Comparison of ENCODE assay signal across 8 cellular contexts in the genomic region with DNA sequence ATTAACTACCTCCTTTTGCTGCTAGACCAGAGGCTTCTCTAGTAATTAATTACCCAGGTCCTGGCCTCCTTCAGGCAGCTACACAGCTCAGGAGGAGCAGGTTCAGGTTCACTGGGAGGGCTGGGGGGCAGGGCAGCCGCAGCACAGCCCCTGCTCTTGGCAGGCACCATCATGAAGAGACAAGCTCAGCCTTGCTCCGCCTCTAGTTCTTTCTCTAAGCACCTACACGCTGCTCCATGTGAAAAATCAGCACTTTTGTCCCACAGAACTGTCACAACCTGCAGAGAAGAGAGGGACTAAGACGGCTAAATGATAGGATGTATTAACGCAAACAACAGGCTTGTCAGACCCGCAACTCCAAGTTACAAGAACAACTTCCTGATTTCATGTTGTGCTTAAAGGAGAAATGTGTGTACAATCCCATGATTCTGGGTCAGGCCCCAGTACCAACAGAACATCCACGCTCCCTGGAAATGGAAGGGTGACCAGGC. TPM values are rescaled to one million over a fixed set of nuclear protein-coding genes. Genes with fewer than 3 reads are reported as not detected.
A peak's percentile ranks its signal among the peaks of the same experiment; 100 is the strongest.
DNase-seq lines count a peak whose midpoint lies in the region; ATAC-seq, FAIRE-seq and TF ChIP-seq lines count a peak whose summit lies in the region.

No MANE protein-coding gene starts in this region.

- H2AFZ ChIP-seq in K562 (ENCODE audit: low read depth, low read length), result no peak overlapping the region

- CTCF ChIA-PET in K562 (lab: Yijun Ruan, JAX; ENCODE audit: low intra/inter-chr PET ratio), result no interaction called here

- no peaks in the 10 kb centered on the region for H3K9me1 ChIP-seq in K562 (ENCODE audit: control insufficient read depth, insufficient read depth, low read length)

- peak overlapping the region; percentile 7 to 81 (median 68) for H3K4me3 Mint-ChIP-seq in IgD-negative memory B cell
- peak overlapping the region in 6 of 10 donors; percentile 15 to 39 (median 22) for H3K4me3 Mint-ChIP-seq in naive thymus-derived CD8-positive, alpha-beta T cell

- in situ Hi-C loops in Caki2 (cut with HindIII; ENCODE audit: low pct_unique_long_range_greater_than_20kb, low sequenced_read_pairs) (no loop called here), K562 (cut with MboI) (no loop called here)

- DNase-seq in Caki2 (ENCODE audit: low read depth) (peak; percentile 83), K562 (ENCODE audit: extremely low read depth in 1 of 4, low spot score in 3 of 4) (peak in 2 of 4 experiments; percentile 43 to 74), globus pallidus (ENCODE audit: low spot score) (no peak), GF-D8 (lab: John Stamatoyannopoulos, UW) (no peak), NCI-H748 (lab: John Stamatoyannopoulos, UW; ENCODE audit: unreplicated experiment) (no peak), GM12892 (ENCODE audit: insufficient read length) (no peak)
- DNase-seq in naive thymus-derived CD8-positive, alpha-beta T cell, result no peak

- H3K79me2 ChIP-seq in K562 (ENCODE audit: control insufficient read depth, insufficient read depth, low read length), result peaks cover 76% of the 10 kb centered on the region

- H3K27ac ChIP-seq in K562 (ENCODE audit: extremely low read depth, low read depth, low read length), result peak overlapping the region; percentile 59

- H3K9me3 Mint-ChIP-seq in IgD-negative memory B cell, result no peaks in the 10 kb centered on the region
- no peaks in the 10 kb centered on the region for H3K9me3 Mint-ChIP-seq in naive thymus-derived CD8-positive, alpha-beta T cell

- peaks cover 49 to 68% (median 67%) of the 10 kb centered on the region in 3 donors for H3K4me1 Mint-ChIP-seq in IgD-negative memory B cell
- H3K4me1 Mint-ChIP-seq in naive thymus-derived CD8-positive, alpha-beta T cell, result peaks cover 46 to 82% (median 75%) of the 10 kb centered on the region in 4 donors

- TF ChIP-seq POLR2A in K562 (conservative IDR thresholded peaks at IDR 0.05), result no peak
- no peak for TF ChIP-seq POLR2A in GM12892 (IDR thresholded peaks at IDR 0.05; ENCODE audit: low read depth, low read length)

- peak overlapping the region; percentile 75 for H3K4me2 ChIP-seq in K562 (ENCODE audit: insufficient read depth, low read length)

- TF ChIP-seq CTCF in K562 (IDR thresholded peaks at IDR 0.05 in 2 of 3, conservative IDR thresholded peaks at IDR 0.05 in 1 of 3; ENCODE audit: insufficient read depth in 2 of 3, low read depth in 1 of 3, low read length in 3 of 3), result no peak

- peak overlapping the region in 1 of 2 experiments; percentile 59; a peak in 2 of 4 replicates for H3K9ac ChIP-seq in K562 (ENCODE audit: insufficient read depth in 1 of 2, low read depth in 2 of 2, low read length in 2 of 2)

- WGBS in K562 (ENCODE audit: insufficient coverage, low coverage, missing lambda C conversion rate), result 14% methylated on average over 7 of the region's 7 CpGs

- no peaks in the 10 kb centered on the region for H3K27me3 ChIP-seq in K562 (ENCODE audit: control insufficient read depth in 2 of 2, insufficient read depth in 2 of 2, low read length in 2 of 2)

- intact Hi-C loops in K562 (cut with micrococcal nuclease), result no loop called here

- peaks cover 11% of the 10 kb centered on the region for H3K36me3 Mint-ChIP-seq in IgD-negative memory B cell
- peaks cover 0 to 17% (median 0%) of the 10 kb centered on the region in 3 donors for H3K36me3 Mint-ChIP-seq in naive thymus-derived CD8-positive, alpha-beta T cell

- FAIRE-seq in K562 (lab: Jason Lieb, UNC) (peak; percentile 77), GM12892 (lab: Jason Lieb, UNC) (no peak)

- POLR2A ChIA-PET in K562 (lab: Yijun Ruan, JAX), result interaction anchor here (1.0 to 3.3 kb wide), 7 partner anchors 10 to 91 kb away, joined by 3 to 15 read pairs (median 3); a partner anchor contains a TSS
- POLR2A ChIA-PET in naive thymus-derived CD8-positive, alpha-beta T cell (lab: Charles Lee), result interaction anchor here (1.3 kb wide), 1 partner anchor 9 kb away, joined by 4 read pairs; no protein-coding TSS in a partner anchor

- peaks cover 28 to 45% of the 10 kb centered on the region in 2 experiments for H3K4me1 ChIP-seq in K562 (replicated peaks in 1 of 2; ENCODE audit: control insufficient read depth in 2 of 2, insufficient read depth in 2 of 2, low read length in 2 of 2)

- H3K36me3 ChIP-seq in K562 (ENCODE audit: control insufficient read depth, insufficient read depth, low read length), result peaks cover 7% of the 10 kb centered on the region

- H3K4me3 ChIP-seq in K562, result no peak overlapping the region

- no TSS peak for BruUV-seq in K562 (replicated peaks; lab: Mats Ljungman, UMichigan)

- TF ChIP-seq RAD21 in K562 (CRISPR knock-in tag; conservative IDR thresholded peaks at IDR 0.05 in 1 of 2, IDR thresholded peaks at IDR 0.05 in 1 of 2), result no peak

- peaks cover 13% of the 10 kb centered on the region for H4K20me1 ChIP-seq in K562 (replicated peaks; ENCODE audit: control insufficient read depth, insufficient read depth, low read length)

- no peak for TF ChIP-seq EP300 in K562 (IDR thresholded peaks at IDR 0.05; ENCODE audit: low read length)

- H3K9me3 ChIP-seq in K562 (replicated peaks; ENCODE audit: control insufficient read depth, insufficient read depth, low read depth, low read length), result no peaks in the 10 kb centered on the region

- ATAC-seq in K562, result peak; percentile 88
- ATAC-seq in naive thymus-derived CD8-positive, alpha-beta T cell, result peak; percentile 43 to 71

- H3K27me3 Mint-ChIP-seq in IgD-negative memory B cell, result peaks cover 1% of the 10 kb centered on the region
- no peaks in the 10 kb centered on the region for H3K27me3 Mint-ChIP-seq in naive thymus-derived CD8-positive, alpha-beta T cell

- H3K27ac Mint-ChIP-seq in IgD-negative memory B cell, result peak overlapping the region in 2 of 3 donors; percentile 21 to 88
- H3K27ac Mint-ChIP-seq in naive thymus-derived CD8-positive, alpha-beta T cell, result peak overlapping the region in 9 of 10 donors; percentile 26 to 91 (median 61)

TF ChIP-seq in K562, 482 proteins besides CTCF, POLR2A, EP300 and RAD21 (continues in another document):
- TF ChIP-seq SP2 (IDR thresholded peaks at IDR 0.05; ENCODE audit: extremely low read depth, low read depth, low read length, poor library complexity, severe bottlenecking) (no peak), JUND (IDR thresholded peaks at IDR 0.05; ENCODE audit: borderline replicate concordance, low read depth, low read length) (no peak), JUND (tag; IDR thresholded peaks at IDR 0.05; ENCODE audit: borderline replicate concordance, low read depth, low read length) (peak; percentile 19; the same call in 1 of the 3 replicates), ARNT (IDR thresholded peaks at IDR 0.05) (no peak), LCOR (CRISPR knock-in tag; IDR thresholded peaks at IDR 0.05) (no peak), RBM39 (optimal IDR thresholded peaks at IDR 0.05; ENCODE audit: low read depth, low read length) (no peak)
- TF ChIP-seq, protein P1, sequence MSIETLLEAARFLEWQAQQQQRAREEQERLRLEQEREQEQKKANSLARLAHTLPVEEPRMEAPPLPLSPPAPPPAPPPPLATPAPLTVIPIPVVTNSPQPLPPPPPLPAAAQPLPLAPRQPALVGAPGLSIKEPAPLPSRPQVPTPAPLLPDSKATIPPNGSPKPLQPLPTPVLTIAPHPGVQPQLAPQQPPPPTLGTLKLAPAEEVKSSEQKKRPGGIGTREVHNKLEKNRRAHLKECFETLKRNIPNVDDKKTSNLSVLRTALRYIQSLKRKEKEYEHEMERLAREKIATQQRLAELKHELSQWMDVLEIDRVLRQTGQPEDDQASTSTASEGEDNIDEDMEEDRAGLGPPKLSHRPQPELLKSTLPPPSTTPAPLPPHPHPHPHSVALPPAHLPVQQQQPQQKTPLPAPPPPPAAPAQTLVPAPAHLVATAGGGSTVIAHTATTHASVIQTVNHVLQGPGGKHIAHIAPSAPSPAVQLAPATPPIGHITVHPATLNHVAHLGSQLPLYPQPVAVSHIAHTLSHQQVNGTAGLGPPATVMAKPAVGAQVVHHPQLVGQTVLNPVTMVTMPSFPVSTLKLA (conservative IDR thresholded peaks at IDR 0.05), result 0 out of 4 replicates have a peak, but pooled peaks of 1 of the 2 experiments have one; percentile 17
- TF ChIP-seq, protein P2, sequence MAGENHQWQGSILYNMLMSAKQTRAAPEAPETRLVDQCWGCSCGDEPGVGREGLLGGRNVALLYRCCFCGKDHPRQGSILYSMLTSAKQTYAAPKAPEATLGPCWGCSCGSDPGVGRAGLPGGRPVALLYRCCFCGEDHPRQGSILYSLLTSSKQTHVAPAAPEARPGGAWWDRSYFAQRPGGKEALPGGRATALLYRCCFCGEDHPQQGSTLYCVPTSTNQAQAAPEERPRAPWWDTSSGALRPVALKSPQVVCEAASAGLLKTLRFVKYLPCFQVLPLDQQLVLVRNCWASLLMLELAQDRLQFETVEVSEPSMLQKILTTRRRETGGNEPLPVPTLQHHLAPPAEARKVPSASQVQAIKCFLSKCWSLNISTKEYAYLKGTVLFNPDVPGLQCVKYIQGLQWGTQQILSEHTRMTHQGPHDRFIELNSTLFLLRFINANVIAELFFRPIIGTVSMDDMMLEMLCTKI (IDR thresholded peaks at IDR 0.05; ENCODE audit: partially characterized antibody), result no peak

RNA-seq across cellular contexts. Expression of a gene that starts 53.4 kb away (rescaled TPM):
- total RNA-seq in Caki2 (2014; rRNA removed; shearing (Covaris generic); ENCODE audit: low replicate concordance), result 113 and 118 TPM in 2 replicates
- 333 TPM for polyA plus RNA-seq in IgD-negative memory B cell
- total RNA-seq in K562 (2011; cell fraction: chromatin; rRNA removed; ENCODE audit: low replicate concordance), result 67.9 and 104 TPM in 2 replicates
- total RNA-seq in K562 (2011; cell fraction: nucleolus; rRNA removed), result 72.2 and 76.5 TPM in 2 replicates
- total RNA-seq in K562 (2011; cell fraction: nucleoplasm; rRNA removed), result 69.3 and 101 TPM in 2 replicates
- total RNA-seq in K562 (2014; rRNA removed), result 107 and 125 TPM in 2 replicates
- total RNA-seq in K562 (2014; rRNA removed; fragmentation: Illumina TruSeq; extraction: Trizol), result 65.3 and 79.9 TPM in 2 replicates
- total RNA-seq in K562 (2015; rRNA removed; fragmentation: Illumina TruSeq; extraction: Trizol), result 70.5 and 74.3 TPM in 2 replicates
- total RNA-seq in K562 (2021), result 113 and 115 TPM in 2 replicates
- polyA plus RNA-seq in K562 (2011; rRNA removed), result 66.8 and 136 TPM in 2 replicates
- 92.1 and 93.8 TPM in 2 replicates for polyA plus RNA-seq in K562 (2011; cell fraction: cytosol; rRNA removed)
- 20.1 and 22.1 TPM in 2 replicates for polyA plus RNA-seq in K562 (2011; cell fraction: nucleus; rRNA removed)
- 69.8 and 89.1 TPM in 2 replicates for polyA plus RNA-seq in K562 (2012)
- polyA plus RNA-seq in K562 (2014; fragmentation: Illumina TruSeq; extraction: Trizol), result 83.5 and 84.8 TPM in 2 replicates
- polyA plus RNA-seq in K562 (2014; fragmentation: Nextera tagmentation; extraction: Ambion mirVana), result 10 to 100 TPM; 57.2 to 69.1 TPM
- polyA plus RNA-seq in K562 (2014; rRNA removed), result 85.2 and 95.1 TPM in 2 replicates
- 32.5 and 47.6 TPM in 2 replicates for polyA minus RNA-seq in K562 (2011; rRNA and poly(A)+ RNA removed)
- polyA minus RNA-seq in K562 (2011; cell fraction: cytosol; rRNA and poly(A)+ RNA removed), result 20.9 and 32.6 TPM in 2 replicates
- polyA minus RNA-seq in K562 (2011; cell fraction: nucleus; rRNA and poly(A)+ RNA removed), result 18.7 and 28.4 TPM in 2 replicates
- 100 to 1,000 TPM; 143 to 145 TPM for total RNA-seq in naive thymus-derived CD8-positive, alpha-beta T cell
- polyA plus RNA-seq in naive thymus-derived CD8-positive, alpha-beta T cell, result 100 to 1,000 TPM; 130 to 162 (median 154) TPM
- polyA plus RNA-seq in GM12892 (2012; ENCODE audit: missing spikeins), result 169 TPM
